In genomic region chr2:27724191-27724590, GRCh38 we compare ENCODE assay signal across 1 cellular context.
TF ChIP-seq lines count a peak whose summit lies in the region.

No MANE protein-coding gene starts in this region.

TF ChIP-seq in HepG2, 621 proteins besides CTCF, POLR2A, EP300 and RAD21 (continued from another document):
- TF ChIP-seq HNF1B (CRISPR knock-in tag; IDR thresholded peaks at IDR 0.05) = peak; percentile 51; the same call in 1 of the 2 replicates
- no peak for TF ChIP-seq CENPX (CRISPR knock-in tag; IDR thresholded peaks at IDR 0.05)
- no peak for TF ChIP-seq NRL (CRISPR knock-in tag; IDR thresholded peaks at IDR 0.05; ENCODE audit: borderline replicate concordance)
- no peak for TF ChIP-seq STAT6 (CRISPR knock-in tag; IDR thresholded peaks at IDR 0.05; ENCODE audit: borderline replicate concordance)
- no peak for TF ChIP-seq ZBTB25 (CRISPR knock-in tag; IDR thresholded peaks at IDR 0.05)
- no peak for TF ChIP-seq ZBTB14 (CRISPR knock-in tag; IDR thresholded peaks at IDR 0.05)
TF ChIP-seq in HepG2: peak in this region for 3.
